ENCODE assay signal across 10 cellular contexts in genomic region chrX:84469226-84469625, GRCh38. TPM values are rescaled to one million over a fixed set of nuclear protein-coding genes. Genes with fewer than 3 reads are reported as not detected.
DNase-seq lines count a peak whose midpoint lies in the region; ATAC-seq and TF ChIP-seq lines count a peak whose summit lies in the region.
"Had no signal": no experiment of that assay in that cellular context is flagged by ENCODE, and none has a peak within 500 bp of the region (broad histone marks: within the 10 kb centered on the region; RNA-seq: fewer than 3 reads in every experiment).

No MANE protein-coding gene starts in this region.

- no peak overlapping the region for H2AK9ac ChIP-seq in IMR-90 (replicated peaks; ENCODE audit: low read depth, low read length, poor library complexity)

- ATAC-seq in IMR-90 (ENCODE audit: low read depth) (no peak), GM18858 (IDR thresholded peaks at IDR 0.05; ENCODE audit: unreplicated experiment) (no peak)
- ATAC-seq: psoas muscle had no signal

- no peak overlapping the region for H4K91ac ChIP-seq in IMR-90 (ENCODE audit: insufficient read depth, low read depth, low read length)

- intact Hi-C loops in IMR-90 (cut with micrococcal nuclease) = no loop called here
- intact Hi-C loops in PC-9 (cut with micrococcal nuclease; ENCODE audit: unreplicated experiment) = no loop called here

- BruUV-seq in IMR-90 (replicated peaks; lab: Mats Ljungman, UMichigan) = no TSS peak
- BruUV-seq in PC-9 (replicated peaks; lab: Mats Ljungman, UMichigan) = no TSS peak

- no peaks in the 10 kb centered on the region for H3F3A ChIP-seq in PC-9 (ENCODE audit: insufficient read depth, low read depth)

- H3K9ac ChIP-seq in IMR-90 (ENCODE audit: low read depth, low read length) = no peak overlapping the region

- H3K18ac ChIP-seq in IMR-90 (ENCODE audit: low read depth, low read length) = no peak overlapping the region

- dilution Hi-C loops in IMR-90 (cut with HindIII; ENCODE audit: low sequenced_read_pairs, unreplicated experiment) = no loop called here

- H4K20me1 ChIP-seq in IMR-90 (ENCODE audit: insufficient read depth, low read length) (no peaks in the 10 kb centered on the region), PC-9 (ENCODE audit: insufficient read depth) (no peaks in the 10 kb centered on the region)

- POLR2A ChIA-PET in IMR-90 (lab: Charles Lee; ENCODE audit: unreplicated experiment) = no interaction called here
- POLR2A ChIA-PET in PC-9 (lab: Charles Lee; ENCODE audit: unreplicated experiment) = no interaction called here

- TF ChIP-seq CTCF in IMR-90 (conservative IDR thresholded peaks at IDR 0.05; ENCODE audit: low read depth, low read length) (no peak), astrocyte of the cerebellum (IDR thresholded peaks at IDR 0.05; ENCODE audit: low read depth, low read length, missing control alignments) (no peak), PC-9 (conservative IDR thresholded peaks at IDR 0.05) (no peak)

- H3K9me1 ChIP-seq in IMR-90 (ENCODE audit: insufficient read depth, low read length) = no peaks in the 10 kb centered on the region

- H3K23ac ChIP-seq in IMR-90 (ENCODE audit: low read depth, low read length) = no peak overlapping the region

- H3K4me3 ChIP-seq in IMR-90 (ENCODE audit: insufficient read depth, low read depth, low read length) = no peak overlapping the region
- H3K4me3 ChIP-seq in astrocyte of the cerebellum (ENCODE audit: low read depth, low read length) = no peak overlapping the region
- H3K4me3 ChIP-seq in PC-9 = no peak overlapping the region
- H3K4me3 ChIP-seq: psoas muscle had no signal

- H3K14ac ChIP-seq in IMR-90 (replicated peaks; ENCODE audit: low read depth, low read length) = no peak overlapping the region

- H4K8ac ChIP-seq in IMR-90 (ENCODE audit: low read depth in 2 of 2, low read length in 2 of 2) = no peak overlapping the region

- CTCF ChIA-PET in IMR-90 (lab: Yijun Ruan, JAX) = no interaction called here
- CTCF ChIA-PET in PC-9 (lab: Charles Lee) = no interaction called here

- H3K9me3 ChIP-seq in IMR-90 (ENCODE audit: control insufficient read depth, insufficient read depth, low read length) (no peaks in the 10 kb centered on the region), PC-9 (ENCODE audit: insufficient read depth, low read depth) (no peaks in the 10 kb centered on the region)
- H3K9me3 ChIP-seq: psoas muscle had no signal

- H3K4me1 ChIP-seq in IMR-90 (ENCODE audit: control insufficient read depth, insufficient read depth, low read length) (no peaks in the 10 kb centered on the region), PC-9 (replicated peaks; ENCODE audit: insufficient read depth) (no peaks in the 10 kb centered on the region)
- H3K4me1 ChIP-seq: psoas muscle had no signal

- no peak overlapping the region for H2AK5ac ChIP-seq in IMR-90 (ENCODE audit: low read depth, low read length)

- H3K27me3 ChIP-seq in IMR-90 (ENCODE audit: control insufficient read depth, insufficient read depth, low read length) = no peaks in the 10 kb centered on the region
- H3K27me3 ChIP-seq in PC-9 (ENCODE audit: insufficient read depth, low read depth) = no peaks in the 10 kb centered on the region

- no peak overlapping the region for H3K56ac ChIP-seq in IMR-90 (ENCODE audit: extremely low read depth, insufficient read depth, low read length)

- in situ Hi-C loops in IMR-90 (cut with MboI; ENCODE audit: low sequenced_read_pairs) (no loop called here), astrocyte of the cerebellum (cut with HindIII; ENCODE audit: low sequenced_read_pairs) (no loop called here)

- H3K9me2 ChIP-seq in PC-9 (ENCODE audit: insufficient read depth) = no peaks in the 10 kb centered on the region

- no peak overlapping the region for H3K27ac ChIP-seq in IMR-90 (ENCODE audit: insufficient read depth, low read length)
- H3K27ac ChIP-seq in PC-9 = no peak overlapping the region
- H3K27ac ChIP-seq: psoas muscle had no signal

- H2BK5ac ChIP-seq in IMR-90 (ENCODE audit: low read depth, low read length, poor library complexity, severe bottlenecking) = no peak overlapping the region

- no peak overlapping the region for H4K5ac ChIP-seq in IMR-90 (ENCODE audit: low read depth, low read length)

- peaks cover 3% of the 10 kb centered on the region; the same call in 1 of the 2 replicates for H3K36me3 ChIP-seq in IMR-90 (ENCODE audit: control insufficient read depth, insufficient read depth, low read length)
- no peaks in the 10 kb centered on the region for H3K36me3 ChIP-seq in PC-9 (ENCODE audit: low read depth)

- H2BK15ac ChIP-seq in IMR-90 (ENCODE audit: low read depth, low read length) = no peak overlapping the region

- peak; percentile 64 for DNase-seq in DMS53 (lab: John Stamatoyannopoulos, UW)
- peak; percentile 42 for DNase-seq in IMR-90
- DNase-seq in astrocyte of the cerebellum (ENCODE audit: low read depth) = peak; percentile 13
- peak; percentile 45 for DNase-seq in islet precursor cell
- no peak for DNase-seq in amygdala (lab: John Stamatoyannopoulos, UW)
- no peak for DNase-seq in PC-9
- no peak for DNase-seq in mucosa of gallbladder (ENCODE audit: low spot score)
- DNase-seq: NCI-H187 treated with DMSO at 0.1 percent for 48 hours, psoas muscle had no signal

- H3K79me1 ChIP-seq in IMR-90 (ENCODE audit: low read depth in 1 of 2, low read length in 2 of 2) = no peaks in the 10 kb centered on the region

- no peak overlapping the region for H2BK20ac ChIP-seq in IMR-90 (ENCODE audit: low read depth, low read length)

- no peaks in the 10 kb centered on the region for H3K79me2 ChIP-seq in PC-9 (ENCODE audit: low read depth)

- no peak overlapping the region for H2AFZ ChIP-seq in IMR-90 (replicated peaks; ENCODE audit: low read length, poor library complexity)
- H2AFZ ChIP-seq in PC-9 = no peak overlapping the region

- H3K4me2 ChIP-seq in IMR-90 (ENCODE audit: low read depth, low read length) (no peak overlapping the region), PC-9 (no peak overlapping the region)

- H3K4ac ChIP-seq in IMR-90 (ENCODE audit: low read depth, low read length) = no peak overlapping the region

- no peak for TF ChIP-seq POLR2A in IMR-90 (IDR thresholded peaks at IDR 0.05; ENCODE audit: low read depth, low read length)

- WGBS in IMR-90 (ENCODE audit: extremely low coverage in 2 of 2, insufficient read length in 1 of 2), 2 experiments = no CpG with 5 or more reads among the region's 3 CpGs

- TF ChIP-seq RAD21 in IMR-90 (IDR thresholded peaks at IDR 0.05; ENCODE audit: low read length) = no peak

- H2BK120ac ChIP-seq in IMR-90 (ENCODE audit: low read depth, low read length) = no peak overlapping the region

TF ChIP-seq in IMR-90, 13 proteins besides CTCF, POLR2A, EP300 and RAD21:
- TF ChIP-seq MAFK (IDR thresholded peaks at IDR 0.05; ENCODE audit: low read depth, low read length) = no peak
- no peak for TF ChIP-seq ELK1 (IDR thresholded peaks at IDR 0.05; ENCODE audit: borderline replicate concordance, low read depth, low read length)
- no peak for TF ChIP-seq MXI1 (IDR thresholded peaks at IDR 0.05; ENCODE audit: borderline replicate concordance, low read depth, low read length)
- TF ChIP-seq NFE2L2 (IDR thresholded peaks at IDR 0.05; ENCODE audit: low read depth, low read length) = no peak

RNA-seq across cellular contexts. Expression of gene HDX, which starts 33.0 kb away (rescaled TPM):
- 11.4 and 11.8 TPM in 2 replicates for total RNA-seq in IMR-90 (2012; rRNA removed)
- 1.3 and 1.8 TPM in 2 replicates for polyA plus RNA-seq in IMR-90 (2012; rRNA removed)
- polyA plus RNA-seq in IMR-90 (2012; cell fraction: cytosol; rRNA removed) = 0.41 and 0.65 TPM in 2 replicates
- polyA plus RNA-seq in IMR-90 (2012; cell fraction: nucleus; rRNA removed; ENCODE audit: low replicate concordance) = 0.25 and 2.4 TPM in 2 replicates
- total RNA-seq in PC-9 (2021) = 1.1 and 1.2 TPM in 2 replicates
- 6.0 TPM for total RNA-seq in mucosa of gallbladder

Comparison
In these comparisons a context has a peak if more than half of its experiments do, and no peak if none do; other contexts are left out.
1. DNase-seq: peak in DMS53 (single experiment), IMR-90 (single experiment), astrocyte of the cerebellum (single experiment) and islet precursor cell (single experiment); none in amygdala (0 of 56), PC-9 (0 of 2) and mucosa of gallbladder (single experiment).